In genomic region chr19:35702223-35703012, GRCh38 we compare ENCODE assay signal across 2 cellular contexts.
A peak's percentile ranks its signal among the peaks of the same experiment; 100 is the strongest.
TF ChIP-seq lines count a peak whose summit lies in the region.

No MANE protein-coding gene starts in this region.

TF ChIP-seq in GM23338, 12 proteins besides CTCF, POLR2A, EP300 and RAD21 (continued from another document):
- TF ChIP-seq REST (IDR thresholded peaks at IDR 0.05; ENCODE audit: unreplicated experiment), result no peak
- no peak for TF ChIP-seq STAT1 (IDR thresholded peaks at IDR 0.05; ENCODE audit: unreplicated experiment)
- TF ChIP-seq CREB1 (CRISPR knock-in tag; IDR thresholded peaks at IDR 0.05; ENCODE audit: low read depth), result peak; percentile 70

TF ChIP-seq in neural cell, 6 proteins besides CTCF, POLR2A, EP300 and RAD21 (continued from another document):
- TF ChIP-seq REST (IDR thresholded peaks at IDR 0.05; ENCODE audit: borderline replicate concordance) (no peak), POLR2AphosphoS5 (IDR thresholded peaks at IDR 0.05) (no peak)
TF ChIP-seq in neural cell: peak in this region for 1.
